Comparison of ENCODE assay signal across 8 cellular contexts in the genomic region with DNA sequence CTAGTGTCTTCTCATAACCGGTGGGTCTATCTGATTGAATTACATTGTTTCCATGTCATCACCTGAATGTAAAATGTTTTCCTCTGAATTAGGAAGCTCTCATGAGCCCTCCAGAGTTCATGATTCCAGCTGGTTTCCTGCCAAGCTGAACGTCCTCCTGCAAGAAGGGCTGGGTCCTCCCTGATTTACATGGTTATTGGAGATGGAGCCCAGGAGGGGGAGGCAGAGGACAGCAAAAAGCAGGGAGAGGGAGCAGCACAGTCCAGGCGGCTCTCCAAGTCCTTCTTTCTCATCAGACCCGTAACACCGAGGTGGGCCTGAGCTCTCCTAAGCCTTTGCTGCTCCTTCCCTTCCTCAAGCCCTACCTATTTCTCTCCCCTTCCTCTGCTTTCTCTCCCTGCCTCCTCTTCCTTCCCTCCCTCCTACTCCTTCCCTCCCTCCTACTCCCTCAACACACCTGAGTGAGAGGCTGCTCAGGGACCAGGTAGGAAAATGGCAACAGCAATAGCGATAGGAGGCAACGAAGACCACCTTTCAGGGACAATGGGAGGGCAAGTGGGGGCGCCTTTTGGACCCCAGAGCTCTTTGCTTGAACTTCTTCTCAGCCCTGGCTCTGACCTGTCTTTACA.
DNase-seq lines count a peak whose midpoint lies in the region; ATAC-seq and TF ChIP-seq lines count a peak whose summit lies in the region.

No MANE protein-coding gene starts in this region.

- peaks cover 2% of the 10 kb centered on the region for H3K9me3 ChIP-seq in Karpas-422 (ENCODE audit: low read length)

- ATAC-seq in GM18520 (IDR thresholded peaks at IDR 0.05; ENCODE audit: unreplicated experiment): no peak
- no peak for ATAC-seq in HG02623 (IDR thresholded peaks at IDR 0.05; ENCODE audit: unreplicated experiment)

- H3K9me2 ChIP-seq in Karpas-422 (replicated peaks; ENCODE audit: insufficient read depth, low read length): no peaks in the 10 kb centered on the region

- H3K4me2 ChIP-seq in Karpas-422 (ENCODE audit: low read depth, low read length, poor library complexity, severe bottlenecking): no peak overlapping the region

- no peak overlapping the region for H3K27ac ChIP-seq in Karpas-422 (ENCODE audit: low read length)

- DNase-seq in DMS153 treated with DMSO at 0.1 percent for 48 hours (lab: John Stamatoyannopoulos, UW; ENCODE audit: unreplicated experiment) (peak; percentile 62), Karpas-422 (peak; percentile 62), RKO (ENCODE audit: low spot score) (peak; percentile 60), fibroblast of mammary gland (ENCODE audit: low read depth) (peak; percentile 77), non-pigmented ciliary epithelial cell (ENCODE audit: low read depth) (peak; percentile 24)
- DNase-seq in activated CD8-positive, alpha-beta memory T cell treated with anti-CD3 and anti-CD28 coated beads for 24 hours: no peak

- no peaks in the 10 kb centered on the region for H3K36me3 ChIP-seq in Karpas-422 (ENCODE audit: insufficient read depth, low read length)

- H4K20me1 ChIP-seq in Karpas-422 (ENCODE audit: insufficient read depth, low read depth, low read length): no peaks in the 10 kb centered on the region

- no peak overlapping the region for H2AFZ ChIP-seq in Karpas-422 (ENCODE audit: low read length)

- H3K4me3 ChIP-seq in Karpas-422 (ENCODE audit: low read length) (no peak overlapping the region), fibroblast of mammary gland (ENCODE audit: control insufficient read depth, low read depth, low read length) (no peak overlapping the region)

- H3K4me1 ChIP-seq in Karpas-422 (ENCODE audit: low read length): no peaks in the 10 kb centered on the region

- H3K9ac ChIP-seq in Karpas-422 (ENCODE audit: low read length): no peak overlapping the region

- 0 out of 2 replicates have a peak, but pooled peaks cover under 1% of the 10 kb centered on the region for H3K27me3 ChIP-seq in Karpas-422 (ENCODE audit: low read length)

- peak; percentile 70 for TF ChIP-seq CTCF in fibroblast of mammary gland (conservative IDR thresholded peaks at IDR 0.05; ENCODE audit: control insufficient read depth, insufficient read depth, low read depth, low read length)

- no peaks in the 10 kb centered on the region for H3K79me2 ChIP-seq in Karpas-422 (ENCODE audit: low read length)
